Comparison of ENCODE assay signal across 15 cellular contexts in genomic region chr6:111788779-111789276, GRCh38.
DNase-seq lines count a peak whose midpoint lies in the region; ATAC-seq and TF ChIP-seq lines count a peak whose summit lies in the region.
"Had no signal": no experiment of that assay in that cellular context is flagged by ENCODE, and none has a peak within 500 bp of the region (broad histone marks: within the 10 kb centered on the region; RNA-seq: fewer than 3 reads in every experiment).

No MANE protein-coding gene starts in this region.

- H3K4me3 Mint-ChIP-seq in glutamatergic neuron (ENCODE audit: unreplicated experiment) = no peak overlapping the region
- H3K4me3 Mint-ChIP-seq in CD14-positive monocyte = no peak overlapping the region
- H3K4me3 Mint-ChIP-seq: activated CD8-positive, alpha-beta T cell treated with anti-CD3 and anti-CD28 coated beads for 36 hours; brain; effector memory CD8-positive, alpha-beta T cell; neural crest cell had no signal

- TF ChIP-seq CTCF in glutamatergic neuron (IDR thresholded peaks at IDR 0.05; ENCODE audit: partially characterized antibody, unreplicated experiment) (no peak), testis (IDR thresholded peaks at IDR 0.05) (no peak), CD14-positive monocyte (IDR thresholded peaks at IDR 0.05) (no peak)

- no peaks in the 10 kb centered on the region for H3K9me3 ChIP-seq in testis

- intact Hi-C loops in testis (cut with DNase I; ENCODE audit: low total_unique reads) = no loop called here
- intact Hi-C loops in CD14-positive monocyte (cut with micrococcal nuclease) = no loop called here

- H3K27me3 ChIP-seq in testis = no peaks in the 10 kb centered on the region

- H3K4me3 ChIP-seq in testis = no peak overlapping the region

- H3K9me3 Mint-ChIP-seq in glutamatergic neuron (ENCODE audit: unreplicated experiment) (peaks cover 16% of the 10 kb centered on the region), CD14-positive monocyte (peaks cover 0 to 2% (median 0%) of the 10 kb centered on the region in 7 donors)
- H3K9me3 Mint-ChIP-seq: activated CD8-positive, alpha-beta T cell treated with anti-CD3 and anti-CD28 coated beads for 36 hours; effector memory CD8-positive, alpha-beta T cell; neural crest cell had no signal

- H3K27ac Mint-ChIP-seq in glutamatergic neuron (ENCODE audit: unreplicated experiment) (no peak overlapping the region), CD14-positive monocyte (no peak overlapping the region)
- H3K27ac Mint-ChIP-seq: activated CD8-positive, alpha-beta T cell treated with anti-CD3 and anti-CD28 coated beads for 36 hours; brain; effector memory CD8-positive, alpha-beta T cell had no signal

- no peaks in the 10 kb centered on the region for H3K36me3 ChIP-seq in testis (ENCODE audit: low read depth, missing control alignments)

- H3K36me3 Mint-ChIP-seq in glutamatergic neuron (ENCODE audit: unreplicated experiment) (no peaks in the 10 kb centered on the region), CD14-positive monocyte (peaks cover 1 to 23% of the 10 kb centered on the region in 2 donors)

- H3K27me3 Mint-ChIP-seq in glutamatergic neuron (ENCODE audit: unreplicated experiment) = peaks cover 2% of the 10 kb centered on the region
- H3K27me3 Mint-ChIP-seq in CD14-positive monocyte (ENCODE audit: low read depth in 3 of 3) = no peaks in the 10 kb centered on the region
- H3K27me3 Mint-ChIP-seq: activated CD8-positive, alpha-beta T cell treated with anti-CD3 and anti-CD28 coated beads for 36 hours; brain; effector memory CD8-positive, alpha-beta T cell had no signal

- TF ChIP-seq POLR2A in testis (IDR thresholded peaks at IDR 0.05) = no peak

- H3K4me1 ChIP-seq in testis = peaks cover 37% of the 10 kb centered on the region

- H3K4me1 Mint-ChIP-seq in glutamatergic neuron (ENCODE audit: low read depth, unreplicated experiment) (peaks cover 42% of the 10 kb centered on the region), CD14-positive monocyte (peaks cover 4% of the 10 kb centered on the region)

- H3K27ac ChIP-seq in testis = no peak overlapping the region

- no peak for ATAC-seq in HG03025 (IDR thresholded peaks at IDR 0.05; ENCODE audit: low FRiP score, unreplicated experiment)
- ATAC-seq: activated CD8-positive, alpha-beta T cell treated with anti-CD3 and anti-CD28 coated beads for 36 hours; effector memory CD8-positive, alpha-beta T cell; left colon had no signal

- DNase-seq in NCI-H748 (lab: John Stamatoyannopoulos, UW; ENCODE audit: unreplicated experiment) (peak; percentile 54), NCI-H748 treated with DMSO at 0.1 percent for 48 hours (lab: John Stamatoyannopoulos, UW) (no peak), OCI-M1 (lab: John Stamatoyannopoulos, UW) (peak; percentile 80), glutamatergic neuron (peak; percentile 42), testis (peak; percentile 63), EL (no peak), CD14-positive monocyte (ENCODE audit: low spot score) (no peak)
- DNase-seq: activated CD8-positive, alpha-beta T cell treated with anti-CD3 and anti-CD28 coated beads for 36 hours; effector memory CD8-positive, alpha-beta T cell; left colon; RPMI8226; T1000 had no signal

Comparison
In these comparisons a context has a peak if more than half of its experiments do, and no peak if none do; other contexts are left out.
1. DNase-seq: peak in NCI-H748 (single experiment), OCI-M1 (single experiment), glutamatergic neuron (single experiment) and testis (single experiment); none in NCI-H748 treated with DMSO at 0.1 percent for 48 hours (single experiment), EL (single experiment) and CD14-positive monocyte (single experiment).